In the genomic region with DNA sequence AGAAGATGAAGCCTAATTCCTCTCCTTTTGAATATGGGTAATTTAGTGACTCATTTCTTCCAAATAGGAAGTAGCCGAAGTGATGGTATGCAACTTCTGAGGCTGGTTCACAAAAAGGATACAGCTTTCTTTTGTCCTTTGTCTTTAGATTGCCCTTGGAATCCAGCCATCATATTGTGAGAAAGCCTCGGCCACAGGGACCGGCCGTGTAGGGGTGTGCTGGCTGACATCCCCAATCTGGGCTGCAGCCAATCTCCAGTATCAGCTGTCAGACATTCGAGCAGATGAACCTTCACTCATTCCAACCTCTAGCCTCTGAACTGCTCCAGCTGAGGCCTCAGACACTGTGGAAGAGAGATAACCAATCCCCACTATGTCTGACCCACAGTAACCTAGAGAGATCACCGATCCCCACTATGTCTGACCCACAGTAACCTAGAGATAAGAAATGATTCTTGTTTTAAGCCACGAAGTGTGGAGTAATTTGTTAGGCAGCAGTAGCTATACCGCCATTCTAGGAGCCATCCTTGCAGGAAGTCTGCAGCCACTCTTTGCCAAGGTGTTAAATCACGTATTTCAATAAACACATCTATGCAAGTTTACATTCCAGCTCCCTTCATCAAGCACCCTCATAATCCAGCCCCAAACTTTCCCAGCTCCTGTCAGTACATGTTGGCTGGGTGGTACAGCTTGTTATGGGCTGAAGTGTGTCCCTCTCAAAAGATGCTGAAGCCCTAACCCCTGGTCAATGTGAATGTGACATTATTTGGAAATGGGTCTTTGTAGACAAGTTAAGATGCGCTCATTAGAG, we compare ENCODE assay signal across 1 cellular context.
TF ChIP-seq lines count a peak whose summit lies in the region.

No MANE protein-coding gene starts in this region.

TF ChIP-seq in PFSK-1, 5 proteins besides CTCF, POLR2A, EP300 and RAD21:
- TF ChIP-seq, protein P1, sequence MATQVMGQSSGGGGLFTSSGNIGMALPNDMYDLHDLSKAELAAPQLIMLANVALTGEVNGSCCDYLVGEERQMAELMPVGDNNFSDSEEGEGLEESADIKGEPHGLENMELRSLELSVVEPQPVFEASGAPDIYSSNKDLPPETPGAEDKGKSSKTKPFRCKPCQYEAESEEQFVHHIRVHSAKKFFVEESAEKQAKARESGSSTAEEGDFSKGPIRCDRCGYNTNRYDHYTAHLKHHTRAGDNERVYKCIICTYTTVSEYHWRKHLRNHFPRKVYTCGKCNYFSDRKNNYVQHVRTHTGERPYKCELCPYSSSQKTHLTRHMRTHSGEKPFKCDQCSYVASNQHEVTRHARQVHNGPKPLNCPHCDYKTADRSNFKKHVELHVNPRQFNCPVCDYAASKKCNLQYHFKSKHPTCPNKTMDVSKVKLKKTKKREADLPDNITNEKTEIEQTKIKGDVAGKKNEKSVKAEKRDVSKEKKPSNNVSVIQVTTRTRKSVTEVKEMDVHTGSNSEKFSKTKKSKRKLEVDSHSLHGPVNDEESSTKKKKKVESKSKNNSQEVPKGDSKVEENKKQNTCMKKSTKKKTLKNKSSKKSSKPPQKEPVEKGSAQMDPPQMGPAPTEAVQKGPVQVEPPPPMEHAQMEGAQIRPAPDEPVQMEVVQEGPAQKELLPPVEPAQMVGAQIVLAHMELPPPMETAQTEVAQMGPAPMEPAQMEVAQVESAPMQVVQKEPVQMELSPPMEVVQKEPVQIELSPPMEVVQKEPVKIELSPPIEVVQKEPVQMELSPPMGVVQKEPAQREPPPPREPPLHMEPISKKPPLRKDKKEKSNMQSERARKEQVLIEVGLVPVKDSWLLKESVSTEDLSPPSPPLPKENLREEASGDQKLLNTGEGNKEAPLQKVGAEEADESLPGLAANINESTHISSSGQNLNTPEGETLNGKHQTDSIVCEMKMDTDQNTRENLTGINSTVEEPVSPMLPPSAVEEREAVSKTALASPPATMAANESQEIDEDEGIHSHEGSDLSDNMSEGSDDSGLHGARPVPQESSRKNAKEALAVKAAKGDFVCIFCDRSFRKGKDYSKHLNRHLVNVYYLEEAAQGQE (IDR thresholded peaks at IDR 0.05; ENCODE audit: insufficient read depth in 1 of 2, low read depth in 2 of 2, low read length in 2 of 2): no peak
- 0 out of 2 replicates have a peak, but pooled peaks have one; percentile 16 for TF ChIP-seq SIN3A (IDR thresholded peaks at IDR 0.05; ENCODE audit: borderline replicate concordance, insufficient read depth, low read length)
